15 cellular contexts compared by ENCODE assay signal in genomic region chr7:98203261-98203963, GRCh38. TPM values are rescaled to one million over a fixed set of nuclear protein-coding genes. Genes with fewer than 3 reads are reported as not detected.
A peak's percentile ranks its signal among the peaks of the same experiment; 100 is the strongest.
DNase-seq lines count a peak whose midpoint lies in the region; ATAC-seq lines count a peak whose summit lies in the region.
"Had no signal": no experiment of that assay in that cellular context is flagged by ENCODE, and none has a peak within 500 bp of the region (broad histone marks: within the 10 kb centered on the region; RNA-seq: fewer than 3 reads in every experiment).

No MANE protein-coding gene starts in this region.

- no CpG with 5 or more reads among the region's 28 CpGs for WGBS in neuronal stem cell (ENCODE audit: extremely low coverage in 2 of 2, insufficient read length in 2 of 2, insufficient replicate concordance in 1 of 2), 2 donors

- H2BK12ac ChIP-seq in neuronal stem cell (ENCODE audit: low read length), result no peak overlapping the region

- intact Hi-C loops in activated CD4-positive, alpha-beta T cell treated with anti-CD3 and anti-CD28 coated beads, Interleukin-2, amount 10 ng/mL, durations not matched to agents 24 days and 14 days (cut with micrococcal nuclease), result loop anchor here (2.0 to 5.0 kb wide), 2 partner anchors 49 to 77 kb away; partner anchors contain the start of genes BRI3 and TECPR1

- H3K4me2 ChIP-seq in neuronal stem cell (ENCODE audit: insufficient read depth, low read length, poor library complexity, severe bottlenecking), result no peak overlapping the region

- no peak overlapping the region for H2AK5ac ChIP-seq in neuronal stem cell (ENCODE audit: low read depth, low read length)

- peaks cover 0 to 7% of the 10 kb centered on the region in 2 donors for H3K9me3 ChIP-seq in neuronal stem cell (replicated peaks in 1 of 2; ENCODE audit: control insufficient read depth in 2 of 2, insufficient read depth in 1 of 2, low read depth in 1 of 2, low read length in 2 of 2)
- H3K9me3 ChIP-seq: neutrophil had no signal

- no peak overlapping the region for H3K23ac ChIP-seq in neuronal stem cell (ENCODE audit: low read depth, low read length, poor library complexity)

- H2AFZ ChIP-seq in neuronal stem cell (ENCODE audit: low read length), result no peak overlapping the region

- peaks cover 5% of the 10 kb centered on the region for H3K9me3 Mint-ChIP-seq in activated CD4-positive, alpha-beta T cell treated with anti-CD3 and anti-CD28 coated beads, Interleukin-2, amount 10 ng/mL, durations not matched to agents 24 days and 14 days

- no peak overlapping the region for H2BK5ac ChIP-seq in neuronal stem cell (ENCODE audit: low read length)

- no peak overlapping the region for H3K9ac ChIP-seq in neuronal stem cell (ENCODE audit: low read depth, low read length, poor library complexity)

- peak overlapping the region; percentile 11 for H3K27ac Mint-ChIP-seq in activated CD4-positive, alpha-beta T cell treated with anti-CD3 and anti-CD28 coated beads, Interleukin-2, amount 10 ng/mL, durations not matched to agents 24 days and 14 days
- H3K27ac Mint-ChIP-seq: brain had no signal

- no peaks in the 10 kb centered on the region for H3K4me1 ChIP-seq in neuronal stem cell (ENCODE audit: control insufficient read depth in 2 of 2, insufficient read depth in 1 of 2, low read depth in 1 of 2, low read length in 2 of 2)

- H2BK15ac ChIP-seq in neuronal stem cell (ENCODE audit: low read length), result no peak overlapping the region

- no peak overlapping the region for H3K4me3 Mint-ChIP-seq in activated CD4-positive, alpha-beta T cell treated with anti-CD3 and anti-CD28 coated beads, Interleukin-2, amount 10 ng/mL, durations not matched to agents 24 days and 14 days
- H3K4me3 Mint-ChIP-seq: brain had no signal

- H3K79me1 ChIP-seq in neuronal stem cell (ENCODE audit: low read depth, low read length), result no peaks in the 10 kb centered on the region

- no peak overlapping the region for H4K8ac ChIP-seq in neuronal stem cell (ENCODE audit: low read depth, low read length)

- H3K14ac ChIP-seq in neuronal stem cell (ENCODE audit: low read length), result no peak overlapping the region

- ATAC-seq in GM21447 (IDR thresholded peaks at IDR 0.05; ENCODE audit: unreplicated experiment) (peak; percentile 30), HG03457 (IDR thresholded peaks at IDR 0.05; ENCODE audit: unreplicated experiment) (peak; percentile 33), HG02884 (IDR thresholded peaks at IDR 0.05; ENCODE audit: unreplicated experiment) (no peak)
- ATAC-seq: PC-3 had no signal

- H2BK120ac ChIP-seq in neuronal stem cell (ENCODE audit: low read depth, low read length), result peak overlapping the region; percentile 43

- H3K36me3 Mint-ChIP-seq in activated CD4-positive, alpha-beta T cell treated with anti-CD3 and anti-CD28 coated beads, Interleukin-2, amount 10 ng/mL, durations not matched to agents 24 days and 14 days (ENCODE audit: low read depth), result peaks cover 37% of the 10 kb centered on the region

- no peaks in the 10 kb centered on the region for H3K27me3 Mint-ChIP-seq in activated CD4-positive, alpha-beta T cell treated with anti-CD3 and anti-CD28 coated beads, Interleukin-2, amount 10 ng/mL, durations not matched to agents 24 days and 14 days
- H3K27me3 Mint-ChIP-seq: brain had no signal

- no peak overlapping the region for H3K18ac ChIP-seq in neuronal stem cell (ENCODE audit: low read length)

- H3K27me3 ChIP-seq in neuronal stem cell (ENCODE audit: control insufficient read depth in 3 of 3, insufficient read depth in 3 of 3, low read depth in 1 of 3, low read length in 3 of 3), result no peaks in the 10 kb centered on the region
- H3K27me3 ChIP-seq: neutrophil had no signal

- no peak overlapping the region for H4K91ac ChIP-seq in neuronal stem cell (ENCODE audit: low read depth, low read length, poor library complexity)

- H3K36me3 ChIP-seq in neuronal stem cell (replicated peaks in 1 of 2; ENCODE audit: control insufficient read depth in 2 of 2, insufficient read depth in 2 of 2, low read length in 2 of 2), result peaks cover 16 to 65% of the 10 kb centered on the region in 2 donors

- H3K4ac ChIP-seq in neuronal stem cell (ENCODE audit: low read length), result no peak overlapping the region

- H3K4me1 Mint-ChIP-seq in activated CD4-positive, alpha-beta T cell treated with anti-CD3 and anti-CD28 coated beads, Interleukin-2, amount 10 ng/mL, durations not matched to agents 24 days and 14 days, result peaks cover 37% of the 10 kb centered on the region
- H3K4me1 Mint-ChIP-seq: brain had no signal

- H3K4me3 ChIP-seq in neuronal stem cell (ENCODE audit: low read length in 2 of 2), result no peak overlapping the region

- no peak overlapping the region for H3K27ac ChIP-seq in neuronal stem cell (replicated peaks; ENCODE audit: low read length)
- H3K27ac ChIP-seq: WERI-Rb-1 had no signal

- no peak for DNase-seq in activated CD4-positive, alpha-beta T cell treated with anti-CD3 and anti-CD28 coated beads, Interleukin-2, amount 10 ng/mL, durations not matched to agents 24 days and 14 days
- no peak for DNase-seq in activated CD4-positive, alpha-beta T cell treated with anti-CD3 and anti-CD28 coated beads, Interleukin-2, amount 50 U/mL, for 1 hour
- DNase-seq in neuronal stem cell (ENCODE audit: low spot score), result no peak
- DNase-seq in cortex of kidney (lab: John Stamatoyannopoulos, UW), result no peak
- DNase-seq in superior temporal gyrus (ENCODE audit: extremely low spot score), result no peak
- DNase-seq: 8988T; PC-3; stimulated activated CD4-positive, alpha-beta T cell treated with anti-CD3 and anti-CD28 coated beads, Interleukin-4, amount 100 ng/mL, for 24 hours; WERI-Rb-1 had no signal

RNA-seq across cellular contexts. Expression of gene BHLHA15, which starts 7.8 kb away (rescaled TPM):
- 0.40 and 0.72 TPM in 2 replicates for total RNA-seq in activated CD4-positive, alpha-beta T cell treated with anti-CD3 and anti-CD28 coated beads, Interleukin-2, amount 10 ng/mL, durations not matched to agents 24 days and 14 days
- 2.4 TPM for polyA plus RNA-seq in neuronal stem cell (2013, experiment 1 of 2)
- 2.2 TPM for polyA plus RNA-seq in neuronal stem cell (2013, experiment 2 of 2)
- total RNA-seq: urinary bladder had no signal
- polyA plus RNA-seq: urinary bladder had no signal

RNA-seq across cellular contexts. Expression of gene TECPR1, which starts 48.6 kb away (rescaled TPM):
- total RNA-seq in activated CD4-positive, alpha-beta T cell treated with anti-CD3 and anti-CD28 coated beads, Interleukin-2, amount 10 ng/mL, durations not matched to agents 24 days and 14 days, result 43.1 and 47.8 TPM in 2 replicates
- 7.3 TPM for polyA plus RNA-seq in neuronal stem cell (2013, experiment 1 of 2)
- polyA plus RNA-seq in neuronal stem cell (2013, experiment 2 of 2), result 7.5 TPM
